In the genomic region with DNA sequence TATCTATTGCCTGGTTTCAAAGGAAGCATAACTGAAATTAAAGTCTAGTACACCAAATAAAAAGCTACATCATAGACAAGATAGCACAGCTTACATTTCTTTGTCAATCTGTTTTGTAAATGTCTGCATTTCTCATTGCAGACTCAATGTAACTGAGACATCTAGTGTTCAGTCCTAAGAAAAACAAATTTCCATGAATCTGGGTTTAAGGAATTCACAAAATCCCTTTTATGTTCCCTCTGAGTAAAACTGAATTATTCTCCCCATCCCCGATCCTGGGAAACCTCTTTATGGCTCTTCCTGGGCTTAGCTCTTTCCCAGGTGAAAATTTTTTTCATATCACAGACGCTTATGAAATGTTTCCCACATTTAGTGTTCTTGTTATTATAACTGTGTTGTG, we compare ENCODE assay signal across 2 cellular contexts.
A peak's percentile ranks its signal among the peaks of the same experiment; 100 is the strongest.
TF ChIP-seq lines count a peak whose summit lies in the region.

No MANE protein-coding gene starts in this region.

TF ChIP-seq in endothelial cell of umbilical vein, 7 proteins besides CTCF, POLR2A, EP300 and RAD21:
- TF ChIP-seq MYC (IDR thresholded peaks at IDR 0.05; ENCODE audit: low read depth, low read length): no peak
- no peak for TF ChIP-seq POLR2AphosphoS5 (IDR thresholded peaks at IDR 0.05; ENCODE audit: insufficient read depth, low read depth, low read length)
- TF ChIP-seq MAX (IDR thresholded peaks at IDR 0.05; ENCODE audit: insufficient read depth, insufficient read length): no peak
- no peak for TF ChIP-seq GATA2 (IDR thresholded peaks at IDR 0.05; ENCODE audit: insufficient read depth, insufficient read length, low read depth, low read length)
- TF ChIP-seq FOS (IDR thresholded peaks at IDR 0.05; ENCODE audit: borderline replicate concordance, insufficient read depth, low read length): no peak
- no peak for TF ChIP-seq JUN (IDR thresholded peaks at IDR 0.05; ENCODE audit: borderline replicate concordance, insufficient read depth, insufficient read length, low read depth)
- no peak for TF ChIP-seq EZH2 (IDR thresholded peaks at IDR 0.05; ENCODE audit: borderline replicate concordance, low read depth, low read length, severe bottlenecking)

TF ChIP-seq in neural cell, 6 proteins besides CTCF, POLR2A, EP300 and RAD21:
- TF ChIP-seq SMC3 (conservative IDR thresholded peaks at IDR 0.05; ENCODE audit: poor library complexity) (peak; percentile 78), EZH2 (IDR thresholded peaks at IDR 0.05; ENCODE audit: borderline replicate concordance, insufficient read depth, low read length, poor library complexity, severe bottlenecking) (no peak), TAF1 (IDR thresholded peaks at IDR 0.05; ENCODE audit: low read depth) (no peak)
